ENCODE assay signal across 25 cellular contexts in the genomic region with DNA sequence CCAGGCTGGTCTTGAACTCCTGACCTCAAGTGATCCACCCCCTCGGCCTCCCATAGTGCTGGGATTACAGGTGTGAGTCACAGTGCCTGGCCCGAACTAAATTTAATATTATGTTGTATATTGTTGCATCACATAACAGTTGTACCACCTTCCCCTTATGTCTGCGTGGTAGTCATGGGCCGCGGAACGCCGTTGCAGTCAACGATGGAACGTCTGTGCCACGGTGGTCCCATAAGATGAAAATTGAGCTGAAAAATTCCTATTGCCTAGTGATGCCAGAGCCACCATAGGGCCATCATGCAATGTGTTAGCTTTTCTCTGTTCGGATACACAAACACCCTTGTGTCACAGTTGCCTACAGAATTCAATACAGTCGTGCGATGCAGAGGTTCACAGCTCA.
"Had no signal": no experiment of that assay in that cellular context is flagged by ENCODE, and none has a peak within 500 bp of the region (broad histone marks: within the 10 kb centered on the region; RNA-seq: fewer than 3 reads in every experiment).

No MANE protein-coding gene starts in this region.

- H3K36me3 ChIP-seq: colonic mucosa, esophagus muscularis mucosa, esophagus squamous epithelium, gastrocnemius medialis, gastroesophageal sphincter, heart left ventricle, heart right ventricle had no signal

- FAIRE-seq: colon, endometrium, endothelial cell of umbilical vein, frontal cortex had no signal

- H3K27me3 ChIP-seq: colonic mucosa, foreskin keratinocyte had no signal

- H3K4me3 ChIP-seq: colonic mucosa, dorsolateral prefrontal cortex, esophagus muscularis mucosa, esophagus squamous epithelium, gastrocnemius medialis, gastroesophageal sphincter, heart left ventricle, heart right ventricle had no signal

- H3K27ac ChIP-seq: colonic mucosa, dorsolateral prefrontal cortex, epithelial cell of prostate, esophagus muscularis mucosa, esophagus squamous epithelium, foreskin keratinocyte, gastrocnemius medialis, gastroesophageal sphincter, heart left ventricle, heart right ventricle had no signal

- H3K9me3 ChIP-seq: colonic mucosa, esophagus muscularis mucosa, esophagus squamous epithelium, gastrocnemius medialis, gastroesophageal sphincter, heart right ventricle had no signal

- DNase-seq: colonic mucosa; cortex of kidney; dermis blood vessel endothelial cell; dorsolateral prefrontal cortex; effector CD4-positive, alpha-beta T cell; effector CD8-positive, alpha-beta T cell; effector memory CD4-positive, alpha-beta T cell; effector memory CD8-positive, alpha-beta T cell; endodermal cell; erythroblast; esophagus squamous epithelium; foreskin fibroblast; foreskin keratinocyte; foreskin melanocyte; gastrocnemius medialis; glutamatergic neuron; heart left ventricle; heart right ventricle had no signal

- H3K4me1 ChIP-seq: colonic mucosa, esophagus muscularis mucosa, esophagus squamous epithelium, foreskin keratinocyte, gastrocnemius medialis, gastroesophageal sphincter, heart left ventricle, heart right ventricle had no signal
